Comparison of ENCODE assay signal across 8 cellular contexts in the genomic region with DNA sequence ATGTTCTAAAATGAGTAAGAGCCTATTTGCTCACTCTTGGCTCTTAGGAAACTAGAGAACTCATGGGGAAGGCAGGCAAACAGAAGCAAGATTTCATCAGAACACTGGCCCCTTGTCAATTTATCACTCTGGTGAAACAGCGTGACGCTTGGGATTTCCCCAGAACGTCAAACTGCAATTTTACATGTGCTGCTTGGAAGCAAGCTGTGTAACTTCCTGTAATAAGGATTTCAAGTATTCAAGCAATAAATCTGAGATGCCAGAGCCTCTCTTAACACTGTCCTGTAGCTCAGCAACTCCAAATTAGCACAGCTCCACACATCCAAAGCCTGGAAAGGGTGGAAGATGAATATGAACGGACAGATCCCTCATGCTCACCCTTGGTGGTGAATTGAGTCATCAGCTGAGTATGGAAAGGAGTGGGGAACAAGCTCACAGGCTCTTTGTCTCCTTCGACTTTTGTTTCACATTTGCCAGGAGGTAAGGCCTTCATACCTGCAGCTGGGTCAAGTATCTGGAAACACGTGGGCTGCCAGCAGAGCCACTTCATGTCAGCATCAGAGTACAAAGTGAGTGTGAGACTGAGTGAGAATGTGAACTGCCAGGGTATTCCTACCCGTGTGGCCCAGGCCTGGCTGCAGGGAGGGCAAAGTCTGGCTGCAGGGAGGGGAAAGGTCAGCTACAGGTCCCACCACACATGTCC.
DNase-seq lines count a peak whose midpoint lies in the region; ATAC-seq, FAIRE-seq and TF ChIP-seq lines count a peak whose summit lies in the region.

No MANE protein-coding gene starts in this region.

- peaks cover 0 to 12% of the 10 kb centered on the region in 2 donors for H3K4me1 ChIP-seq in ascending aorta

- intact Hi-C loops in ascending aorta (cut with DNase I) = loop anchor here (2.0 kb wide), 1 partner anchor 140 kb away; the partner anchor contains the start of gene NAMPT

- peak overlapping the region; percentile 47 to 59 for H3K27ac ChIP-seq in ascending aorta

- CTCF ChIA-PET in BJ (lab: Yijun Ruan, JAX) = interaction anchor here (0.6 to 2.3 kb wide), 8 partner anchors 9 to 311 kb away, joined by 3 to 5 read pairs (median 4); partner anchors contain the start of gene NAMPT

- H3K27me3 ChIP-seq in BJ (ENCODE audit: control insufficient read depth, insufficient read depth, low read length) (no peaks in the 10 kb centered on the region), ascending aorta (no peaks in the 10 kb centered on the region)

- TF ChIP-seq CTCF in BJ (IDR thresholded peaks at IDR 0.05; ENCODE audit: insufficient read depth, low read depth, low read length) = no peak
- no peak for TF ChIP-seq CTCF in ascending aorta (IDR thresholded peaks at IDR 0.05)
- no peak for TF ChIP-seq CTCF in D721Med (IDR thresholded peaks at IDR 0.05; ENCODE audit: insufficient read depth, missing control alignments)

- peak; percentile 88 for ATAC-seq in HG03342 (IDR thresholded peaks at IDR 0.05; ENCODE audit: unreplicated experiment)

- DNase-seq in BJ (ENCODE audit: low read depth) (peak; percentile 99), GM19239 (ENCODE audit: insufficient read length, low spot score) (peak; percentile 40), SIG-M5 treated with dmso at 0.1 percent for 504 hours (lab: John Stamatoyannopoulos, UW; ENCODE audit: unreplicated experiment) (peak; percentile 97), ascending aorta (ENCODE audit: low spot score in 2 of 2) (peak; percentile 33 to 92), kidney glomerular epithelial cell (lab: John Stamatoyannopoulos, UW) (peak; percentile 93), D721Med (ENCODE audit: insufficient read length, low spot score) (no peak)
- peak; percentile 54 to 80 for DNase-seq in stimulated activated CD4-positive, alpha-beta T cell treated with anti-CD3 and anti-CD28 coated beads, Interleukin-4, amount 100 ng/mL, for 48 hours (ENCODE audit: low read depth in 2 of 2)

- POLR2A ChIA-PET in BJ (lab: Charles Lee) = no interaction called here

- H3K9me3 ChIP-seq in ascending aorta = no peaks in the 10 kb centered on the region

- H3K4me3 ChIP-seq in BJ (ENCODE audit: low read depth, low read length) = no peak overlapping the region
- no peak overlapping the region for H3K4me3 ChIP-seq in ascending aorta

- H3K36me3 ChIP-seq in BJ (ENCODE audit: control insufficient read depth, insufficient read depth, low read length) (no peaks in the 10 kb centered on the region), ascending aorta (no peaks in the 10 kb centered on the region)

- FAIRE-seq in GM19239 (lab: Jason Lieb, UNC) (peak; percentile 85), D721Med (lab: Jason Lieb, UNC) (no peak)
